In genomic region chr4:763922-764321, GRCh38 we compare ENCODE assay signal across 1 cellular context.
TF ChIP-seq lines count a peak whose summit lies in the region.

No MANE protein-coding gene starts in this region.

TF ChIP-seq in HepG2, 621 proteins besides CTCF, POLR2A, EP300 and RAD21 (continued from another document):
- no peak for TF ChIP-seq GRHL1 (CRISPR knock-in tag; conservative IDR thresholded peaks at IDR 0.05)
